23 cellular contexts compared by ENCODE assay signal in the genomic region with DNA sequence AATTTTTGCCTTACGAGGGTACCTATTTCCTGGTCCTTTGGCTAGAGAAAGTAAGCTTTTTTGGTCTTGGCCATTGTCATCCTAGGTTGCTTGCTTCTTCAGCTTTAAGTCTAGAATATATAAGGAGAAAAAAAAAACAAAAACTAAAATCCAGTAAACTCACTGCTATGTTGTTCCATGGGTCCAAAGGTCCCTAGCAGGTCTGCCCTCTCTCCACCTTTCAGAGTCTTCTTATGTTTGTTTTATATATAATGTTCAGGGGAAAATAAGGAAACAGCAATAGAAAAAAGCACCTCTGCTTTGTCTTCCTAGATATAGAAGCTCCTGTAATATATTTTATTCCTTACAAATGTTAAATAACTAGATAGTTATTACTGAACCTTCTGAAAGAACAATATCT.
"Had no signal": no experiment of that assay in that cellular context is flagged by ENCODE, and none has a peak within 500 bp of the region (broad histone marks: within the 10 kb centered on the region; RNA-seq: fewer than 3 reads in every experiment).

No MANE protein-coding gene starts in this region.

- FAIRE-seq: K562 had no signal

- ATAC-seq: K562, Panc1, PC-3, T-cell had no signal

- DNase-seq: Kasumi-1, MV-4-11, NCI-H1048, NCI-H1105, NCI-H1417, NCI-H1436 treated with DMSO at 0.1 percent for 48 hours, NCI-H1694 treated with DMSO at 0.1 percent for 48 hours, NCI-H1930, NCI-H2081, NCI-H2107, NCI-H226, NCI-H446, NCI-H510A, NCI-H524 treated with DMSO at 0.1 percent for 48 hours, NCI-H69, NCI-H774, PC-3, SHP77, SK-N-SH, SW 1271, T-cell had no signal
